In the genomic region with DNA sequence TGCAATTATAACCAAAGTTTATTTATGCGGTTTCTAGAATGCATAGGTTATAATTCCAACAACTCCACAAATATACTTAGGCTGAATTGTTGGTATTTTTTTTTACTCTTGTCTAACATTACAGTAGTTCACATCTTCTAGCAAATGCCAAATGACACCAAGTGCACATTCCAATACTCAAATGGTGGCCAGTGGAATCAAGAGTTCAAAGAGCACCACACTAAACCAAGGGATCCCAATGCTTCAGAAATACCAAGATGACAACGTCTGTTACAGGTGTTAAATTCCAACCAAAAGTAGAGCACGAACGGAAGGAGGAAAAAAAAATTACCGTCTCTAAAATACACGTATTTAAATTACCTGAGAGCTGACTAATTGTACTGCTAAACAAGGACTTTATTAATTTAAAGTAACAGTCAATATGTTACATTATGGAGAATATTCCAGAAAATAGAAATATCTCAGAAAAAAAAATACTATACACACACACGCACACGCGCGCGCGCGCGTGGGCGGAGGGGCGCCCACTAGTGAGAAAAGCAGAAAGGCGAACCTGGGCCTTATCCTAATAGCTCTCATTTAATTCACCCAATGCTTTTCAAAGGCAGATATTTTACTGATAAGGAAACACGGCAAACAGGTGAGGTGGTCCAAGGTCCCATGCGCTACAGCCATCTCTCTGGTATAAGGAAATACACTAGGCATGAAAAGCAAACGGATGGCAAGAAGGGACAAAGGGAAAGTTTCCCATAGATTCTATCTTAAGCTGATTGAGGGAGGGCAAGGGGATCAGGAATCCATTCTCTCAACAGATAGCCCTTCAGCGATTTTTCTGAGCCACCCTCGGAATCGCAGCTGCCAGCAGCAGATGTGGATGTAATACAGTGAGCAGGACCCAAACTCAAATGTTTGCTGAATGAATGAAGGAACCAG, we compare ENCODE assay signal across 8 cellular contexts.
DNase-seq lines count a peak whose midpoint lies in the region; ATAC-seq and TF ChIP-seq lines count a peak whose summit lies in the region.

No MANE protein-coding gene starts in this region.

- ATAC-seq in GM21529 (IDR thresholded peaks at IDR 0.05; ENCODE audit: unreplicated experiment) = no peak

- H3K27me3 ChIP-seq in WERI-Rb-1 (ENCODE audit: insufficient read depth, low read depth, severe bottlenecking) = no peaks in the 10 kb centered on the region

- no peaks in the 10 kb centered on the region for H3K9me3 ChIP-seq in WERI-Rb-1 (ENCODE audit: severe bottlenecking)

- H3K4me3 ChIP-seq in WERI-Rb-1 (ENCODE audit: low read depth, low read length) = peak overlapping the region; percentile 80

- H3K27ac ChIP-seq in WERI-Rb-1 = peak overlapping the region; percentile 89

- H3K36me3 ChIP-seq in WERI-Rb-1 = peaks cover 11% of the 10 kb centered on the region

- DNase-seq in DMS79 treated with DMSO at 0.1 percent for 48 hours (lab: John Stamatoyannopoulos, UW) (peak; percentile 63), HuH-7 (ENCODE audit: low spot score) (peak; percentile 7), WERI-Rb-1 (no peak), medulla oblongata (ENCODE audit: extremely low spot score) (peak; percentile 64), superior temporal gyrus (ENCODE audit: extremely low spot score) (peak; percentile 50), NCI-H446 (lab: John Stamatoyannopoulos, UW) (no peak)
- peak; percentile 3 for DNase-seq in effector CD4-positive, alpha-beta T cell

- peak; percentile 32; the same call in 1 of the 2 replicates for TF ChIP-seq CTCF in WERI-Rb-1 (IDR thresholded peaks at IDR 0.05; ENCODE audit: low read depth, low read length)

Comparison
In these comparisons a context has a peak if more than half of its experiments do, and no peak if none do; other contexts are left out.
1. DNase-seq: peak in DMS79 treated with DMSO at 0.1 percent for 48 hours (single experiment), HuH-7 (single experiment), effector CD4-positive, alpha-beta T cell (single experiment), medulla oblongata (single experiment) and superior temporal gyrus (single experiment); none in WERI-Rb-1 (single experiment) and NCI-H446 (0 of 2).